In genomic region chr3:52144034-52144795, GRCh38 we compare ENCODE assay signal across 8 cellular contexts. TPM values are rescaled to one million over a fixed set of nuclear protein-coding genes. Genes with fewer than 3 reads are reported as not detected.
DNase-seq lines count a peak whose midpoint lies in the region; ATAC-seq, FAIRE-seq and TF ChIP-seq lines count a peak whose summit lies in the region.

No MANE protein-coding gene starts in this region.

- peak; percentile 92 for TF ChIP-seq CTCF in bronchial epithelial cell (IDR thresholded peaks at IDR 0.05; ENCODE audit: insufficient read depth, low read length, severe bottlenecking)

- no peak overlapping the region for H3K4me3 ChIP-seq in bronchial epithelial cell (ENCODE audit: low read depth, low read length)

- ATAC-seq in GM19351 (IDR thresholded peaks at IDR 0.05; ENCODE audit: unreplicated experiment): peak; percentile 78

- H3K36me3 ChIP-seq in bronchial epithelial cell (ENCODE audit: control insufficient read depth, insufficient read depth, low read length): peaks cover 4% of the 10 kb centered on the region

- DNase-seq in AG20443 (ENCODE audit: low spot score): peak; percentile 90
- peak; percentile 2 for DNase-seq in NCI-H2107 treated with DMSO at 0.1 percent for 48 hours (lab: John Stamatoyannopoulos, UW; ENCODE audit: unreplicated experiment)
- peak; percentile 72 for DNase-seq in activated CD4-positive, CD25-positive, alpha-beta regulatory T cell treated with anti-CD3 and anti-CD28 coated beads, Interleukin-2, amount 50 U/mL, for 16 hours (ENCODE audit: low read depth, low spot score)
- DNase-seq in bronchial epithelial cell (ENCODE audit: low read depth): peak; percentile 62
- peak; percentile 91 for DNase-seq in islet precursor cell
- peak; percentile 80 to 84 for DNase-seq in stimulated activated CD4-positive, alpha-beta T cell treated with anti-CD3 and anti-CD28 coated beads, Interleukin-1b, Interleukin-23, amount 100 ng/mL, for 1 hour (ENCODE audit: low read depth in 2 of 2)
- no peak for DNase-seq in NCI-H774 (lab: John Stamatoyannopoulos, UW)

- peak; percentile 64 for FAIRE-seq in bronchial epithelial cell (lab: Jason Lieb, UNC)

- H3K27me3 ChIP-seq in bronchial epithelial cell (ENCODE audit: control insufficient read depth, insufficient read depth, low read length): no peaks in the 10 kb centered on the region

RNA-seq across cellular contexts. Expression of gene POC1A, which starts 10.0 kb away (rescaled TPM):
- total RNA-seq in bronchial epithelial cell: 1.8 and 3.3 TPM in 2 replicates

RNA-seq across cellular contexts. Expression of gene ALAS1, which starts 53.7 kb away (rescaled TPM):
- 32.1 and 66.7 TPM in 2 replicates for total RNA-seq in bronchial epithelial cell
